Comparison of ENCODE assay signal across 8 cellular contexts in the genomic region with DNA sequence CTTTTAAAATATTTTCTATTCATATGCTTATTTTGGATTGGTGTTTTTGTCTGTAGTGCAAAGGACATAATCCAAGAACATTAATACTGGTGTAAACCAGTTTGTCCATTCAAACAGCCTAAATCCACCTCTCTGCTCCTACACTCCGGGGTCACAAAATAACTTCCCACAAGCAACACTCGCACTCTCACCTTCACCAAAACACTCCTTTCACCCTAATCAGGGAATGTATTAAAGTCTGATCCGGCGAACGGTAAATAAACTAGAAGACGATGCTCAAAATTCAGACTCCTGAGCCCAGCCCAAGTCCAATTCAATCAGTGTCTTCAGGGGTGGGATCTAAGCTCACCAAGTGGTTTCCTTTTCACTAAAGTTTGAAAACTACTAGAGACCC. TPM values are rescaled to one million over a fixed set of nuclear protein-coding genes. Genes with fewer than 3 reads are reported as not detected.
DNase-seq lines count a peak whose midpoint lies in the region; ATAC-seq and TF ChIP-seq lines count a peak whose summit lies in the region.

No MANE protein-coding gene starts in this region.

- H3K27me3 ChIP-seq in MM.1S (replicated peaks; ENCODE audit: insufficient read depth, low read length) (no peaks in the 10 kb centered on the region), mesenchymal stem cell (ENCODE audit: control insufficient read depth in 1 of 2, insufficient read depth in 1 of 2, low read length in 2 of 2) (no peaks in the 10 kb centered on the region)

- no peak overlapping the region for H2BK12ac ChIP-seq in mesenchymal stem cell (ENCODE audit: low read length in 2 of 2)

- peak; percentile 22 for DNase-seq in EL
- DNase-seq in MM.1S, result peak; percentile 12
- DNase-seq in cerebellar cortex (ENCODE audit: low spot score), result peak; percentile 31
- DNase-seq in mesenchymal stem cell, result peak; percentile 33
- no peak for DNase-seq in activated effector memory CD4-positive, alpha-beta T cell treated with anti-CD3 and anti-CD28 coated beads, Interleukin-2, amount 50 U/mL, for 16 hours
- DNase-seq in occipital lobe (lab: John Stamatoyannopoulos, UW), result no peak
- DNase-seq in SIG-M5 treated with dmso at 0.1 percent for 504 hours (lab: John Stamatoyannopoulos, UW; ENCODE audit: unreplicated experiment), result no peak

- no peak overlapping the region for H3K23ac ChIP-seq in mesenchymal stem cell (ENCODE audit: low read length in 2 of 2)

- H3K9ac ChIP-seq in MM.1S (ENCODE audit: low read length), result peak overlapping the region; percentile 85
- H3K9ac ChIP-seq in mesenchymal stem cell (ENCODE audit: low read length), result peak overlapping the region; percentile 99

- no peak overlapping the region for H4K91ac ChIP-seq in mesenchymal stem cell (ENCODE audit: low read length)

- no peaks in the 10 kb centered on the region for H3K9me3 ChIP-seq in MM.1S (replicated peaks; ENCODE audit: insufficient read depth, low read length)
- H3K9me3 ChIP-seq in mesenchymal stem cell (ENCODE audit: control insufficient read depth, low read length), result no peaks in the 10 kb centered on the region

- H4K8ac ChIP-seq in mesenchymal stem cell (ENCODE audit: low read length), result peak overlapping the region; percentile 96

- H3K14ac ChIP-seq in mesenchymal stem cell (ENCODE audit: low read length in 2 of 2), result no peak overlapping the region

- peak overlapping the region; percentile 81 for H3K4me3 ChIP-seq in MM.1S (ENCODE audit: low read length)
- H3K4me3 ChIP-seq in mesenchymal stem cell (ENCODE audit: insufficient read depth in 1 of 2, low read depth in 1 of 2, low read length in 2 of 2), result peak overlapping the region; percentile 83 to 97

- no peak overlapping the region for H2BK5ac ChIP-seq in mesenchymal stem cell (ENCODE audit: low read depth, low read length, poor library complexity, severe bottlenecking)

- H2BK15ac ChIP-seq in mesenchymal stem cell (ENCODE audit: low read depth, poor library complexity, severe bottlenecking), result peak overlapping the region; percentile 98

- H3K4me1 ChIP-seq in MM.1S (ENCODE audit: low read length) (0 out of 2 replicates have a peak, but pooled peaks cover 5% of the 10 kb centered on the region), mesenchymal stem cell (ENCODE audit: control insufficient read depth, insufficient read depth, low read depth, low read length) (peaks cover 7% of the 10 kb centered on the region)

- no peak for ATAC-seq in HG03139 (IDR thresholded peaks at IDR 0.05; ENCODE audit: unreplicated experiment)

- H3K27ac ChIP-seq in MM.1S (ENCODE audit: low read length) (peak overlapping the region; percentile 39; the same call in 1 of the 2 replicates), mesenchymal stem cell (ENCODE audit: low read length, poor library complexity, severe bottlenecking) (no peak overlapping the region)

- H3F3A ChIP-seq in MM.1S (ENCODE audit: insufficient read depth, low read length), result peaks cover 6% of the 10 kb centered on the region; the same call in 1 of the 2 replicates

- H3K9me2 ChIP-seq in MM.1S (replicated peaks; ENCODE audit: insufficient read depth, low read length), result no peaks in the 10 kb centered on the region

- H3K79me1 ChIP-seq in mesenchymal stem cell (replicated peaks; ENCODE audit: low read length, poor library complexity, severe bottlenecking), result peaks cover 4% of the 10 kb centered on the region

- 2% methylated on average over 6 of the region's 6 CpGs for WGBS in mesenchymal stem cell

- H3K4ac ChIP-seq in mesenchymal stem cell (ENCODE audit: low read depth in 1 of 2, low read length in 2 of 2), result no peak overlapping the region

- H2BK120ac ChIP-seq in mesenchymal stem cell (ENCODE audit: low read depth, low read length), result no peak overlapping the region

- H3K4me2 ChIP-seq in MM.1S (ENCODE audit: low read depth, low read length) (peak overlapping the region; percentile 58), mesenchymal stem cell (ENCODE audit: low read length, poor library complexity, severe bottlenecking) (peak overlapping the region; percentile 53)

- H3K36me3 ChIP-seq in MM.1S (replicated peaks; ENCODE audit: insufficient read depth, low read length), result no peaks in the 10 kb centered on the region
- no peaks in the 10 kb centered on the region for H3K36me3 ChIP-seq in mesenchymal stem cell (ENCODE audit: control insufficient read depth in 1 of 2, insufficient read depth in 2 of 2, low read depth in 1 of 2, low read length in 2 of 2)

- H2AFZ ChIP-seq in MM.1S (ENCODE audit: low read length) (peak overlapping the region; percentile 95), mesenchymal stem cell (ENCODE audit: low read depth, low read length) (no peak overlapping the region)

- peak overlapping the region in 1 of 2 experiments; percentile 99 for H3K18ac ChIP-seq in mesenchymal stem cell (ENCODE audit: low read depth in 1 of 2, low read length in 2 of 2)

- no peak for TF ChIP-seq CTCF in MM.1S (IDR thresholded peaks at IDR 0.05; ENCODE audit: low read length)

- no peak overlapping the region for H2AK5ac ChIP-seq in mesenchymal stem cell (ENCODE audit: low read length, severe bottlenecking)

- no peaks in the 10 kb centered on the region for H4K20me1 ChIP-seq in MM.1S (ENCODE audit: insufficient read depth, low read length)

- peaks cover 41% of the 10 kb centered on the region for H3K79me2 ChIP-seq in MM.1S (ENCODE audit: low read length)

RNA-seq across cellular contexts. Expression of a gene that starts 0.6 kb away (rescaled TPM):
- 45.2 TPM for polyA plus RNA-seq in mesenchymal stem cell (2013, experiment 1 of 2)
- 43.1 TPM for polyA plus RNA-seq in mesenchymal stem cell (2013, experiment 2 of 2)
- 34.3 TPM for total RNA-seq in occipital lobe

Comparison
In these comparisons a context has a peak if more than half of its experiments do, and no peak if none do; other contexts are left out.
1. DNase-seq: peak in EL (single experiment), MM.1S (single experiment), cerebellar cortex (single experiment) and mesenchymal stem cell (single experiment); none in activated effector memory CD4-positive, alpha-beta T cell treated with anti-CD3 and anti-CD28 coated beads, Interleukin-2, amount 50 U/mL, for 16 hours (single experiment), occipital lobe (single experiment) and SIG-M5 treated with dmso at 0.1 percent for 504 hours (single experiment).